ENCODE assay signal across 15 cellular contexts in genomic region chr6:69084746-69085335, GRCh38.
"Had no signal": no experiment of that assay in that cellular context is flagged by ENCODE, and none has a peak within 500 bp of the region (broad histone marks: within the 10 kb centered on the region; RNA-seq: fewer than 3 reads in every experiment).

No MANE protein-coding gene starts in this region.

- H3K4me3 ChIP-seq: coronary artery, stomach, testis had no signal

- H3K27me3 ChIP-seq: stomach, testis had no signal

- H3K9me3 ChIP-seq: stomach, testis had no signal

- H3K4me1 ChIP-seq: stomach, testis had no signal

- DNase-seq: activated CD4-positive, alpha-beta memory T cell treated with anti-CD3 and anti-CD28 coated beads for 36 hours; activated effector memory CD4-positive, alpha-beta T cell treated with anti-CD3 and anti-CD28 coated beads, Interleukin-2, amount 50 U/mL, for 16 hours; activated T-cell treated with anti-CD3 and anti-CD28 coated beads, Interleukin-2, amount 50 U/mL, for 24 hours; caudate nucleus; glutamatergic neuron; hypothalamus; mesendoderm; nucleus accumbens; stimulated activated CD4-positive, alpha-beta T cell treated with anti-CD3 and anti-CD28 coated beads, Interleukin-12 subunit alpha, Interleukin-12 subunit beta, amount 100 ng/mL, for 4 hours; stimulated activated CD4-positive, alpha-beta T cell treated with anti-CD3 and anti-CD28 coated beads, Interleukin-2, amount 100 ng/mL, for 24 hours; stomach; T-helper 17 cell; testis; WERI-Rb-1 had no signal

- H3K27ac ChIP-seq: coronary artery, stomach, testis, WERI-Rb-1 had no signal

- H3K36me3 ChIP-seq: stomach, WERI-Rb-1 had no signal
